ENCODE assay signal across 6 cellular contexts in genomic region chr3:35899245-35899644, GRCh38.
"Had no signal": no experiment of that assay in that cellular context is flagged by ENCODE, and none has a peak within 500 bp of the region (broad histone marks: within the 10 kb centered on the region; RNA-seq: fewer than 3 reads in every experiment).

No MANE protein-coding gene starts in this region.

- ATAC-seq: HepG2 had no signal

- H3K9ac ChIP-seq: GM23248 had no signal

- DNase-seq: GM23248, H9, HCEC 1CT, KBM-7 had no signal

- H3K4me3 ChIP-seq: GM23248 had no signal

- H3K27ac ChIP-seq: GM23248, HL-60 had no signal
